1 cellular context compared by ENCODE assay signal in the genomic region with DNA sequence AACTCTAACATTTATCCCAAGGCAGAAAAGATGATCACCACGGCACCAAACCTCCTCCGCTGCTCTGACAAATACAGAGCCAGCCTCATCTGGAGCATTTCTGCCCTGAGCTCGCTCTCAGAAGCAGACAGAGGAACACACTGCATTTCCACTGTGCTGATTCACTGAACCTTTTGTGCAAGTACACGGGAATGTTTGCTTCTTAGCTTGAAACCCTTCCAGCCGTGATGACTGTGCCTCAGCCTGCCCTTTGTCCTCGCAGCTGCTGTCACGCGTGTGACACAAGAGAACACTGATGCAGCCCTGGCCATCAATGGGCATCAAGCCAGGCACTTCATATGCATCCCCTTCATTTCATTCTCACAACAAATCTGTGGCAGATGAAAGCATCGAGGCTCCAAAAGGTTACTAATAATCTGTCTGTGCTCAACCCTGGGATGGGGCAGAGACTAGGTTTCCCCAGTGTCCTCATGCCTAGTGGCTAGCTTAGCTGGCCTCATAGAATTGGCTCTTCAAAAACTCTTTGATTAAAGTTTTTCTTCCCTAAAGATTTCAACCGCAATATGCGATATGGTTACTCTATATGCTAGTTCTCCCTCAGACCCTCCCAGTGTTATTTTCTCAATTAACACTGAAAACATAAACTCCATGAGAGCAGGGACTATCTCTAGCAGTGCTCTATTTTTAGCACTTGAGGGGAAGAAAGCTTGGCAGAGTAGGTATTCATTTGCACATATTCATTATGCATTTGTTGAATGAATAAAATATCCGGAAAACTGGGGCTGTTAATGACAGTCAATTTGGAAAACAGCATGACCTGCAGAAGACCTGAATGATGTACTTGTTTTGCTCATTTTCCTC.
A peak's percentile ranks its signal among the peaks of the same experiment; 100 is the strongest.
TF ChIP-seq lines count a peak whose summit lies in the region.

No MANE protein-coding gene starts in this region.

TF ChIP-seq in HepG2, 621 proteins besides CTCF, POLR2A, EP300 and RAD21 (continued from another document and continues in another):
- peak; percentile 36; the same call in 1 of the 2 replicates for TF ChIP-seq ETV5 (CRISPR knock-in tag; IDR thresholded peaks at IDR 0.05; ENCODE audit: borderline replicate concordance)
- 0 out of 2 replicates have a peak, but pooled peaks have one; percentile 60 for TF ChIP-seq NFKBIZ (CRISPR knock-in tag; IDR thresholded peaks at IDR 0.05)
- no peak for TF ChIP-seq ZNF224 (CRISPR knock-in tag; IDR thresholded peaks at IDR 0.05)
- no peak for TF ChIP-seq ZNF3 (CRISPR knock-in tag; IDR thresholded peaks at IDR 0.05)
- TF ChIP-seq, protein P1, sequence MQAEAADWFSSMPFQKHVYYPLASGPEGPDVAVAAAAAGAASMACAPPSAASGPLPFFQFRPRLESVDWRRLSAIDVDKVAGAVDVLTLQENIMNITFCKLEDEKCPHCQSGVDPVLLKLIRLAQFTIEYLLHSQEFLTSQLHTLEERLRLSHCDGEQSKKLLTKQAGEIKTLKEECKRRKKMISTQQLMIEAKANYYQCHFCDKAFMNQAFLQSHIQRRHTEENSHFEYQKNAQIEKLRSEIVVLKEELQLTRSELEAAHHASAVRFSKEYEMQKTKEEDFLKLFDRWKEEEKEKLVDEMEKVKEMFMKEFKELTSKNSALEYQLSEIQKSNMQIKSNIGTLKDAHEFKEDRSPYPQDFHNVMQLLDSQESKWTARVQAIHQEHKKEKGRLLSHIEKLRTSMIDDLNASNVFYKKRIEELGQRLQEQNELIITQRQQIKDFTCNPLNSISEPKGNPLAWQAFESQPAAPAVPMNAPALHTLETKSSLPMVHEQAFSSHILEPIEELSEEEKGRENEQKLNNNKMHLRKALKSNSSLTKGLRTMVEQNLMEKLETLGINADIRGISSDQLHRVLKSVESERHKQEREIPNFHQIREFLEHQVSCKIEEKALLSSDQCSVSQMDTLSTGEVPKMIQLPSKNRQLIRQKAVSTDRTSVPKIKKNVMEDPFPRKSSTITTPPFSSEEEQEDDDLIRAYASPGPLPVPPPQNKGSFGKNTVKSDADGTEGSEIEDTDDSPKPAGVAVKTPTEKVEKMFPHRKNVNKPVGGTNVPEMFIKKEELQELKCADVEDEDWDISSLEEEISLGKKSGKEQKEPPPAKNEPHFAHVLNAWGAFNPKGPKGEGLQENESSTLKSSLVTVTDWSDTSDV (CRISPR knock-in tag; IDR thresholded peaks at IDR 0.05): no peak
- no peak for TF ChIP-seq THYN1 (CRISPR knock-in tag; IDR thresholded peaks at IDR 0.05; ENCODE audit: borderline replicate concordance, low read depth)
- peak; percentile 51; the same call in 1 of the 2 replicates for TF ChIP-seq ZNF687 (CRISPR knock-in tag; IDR thresholded peaks at IDR 0.05)
- no peak for TF ChIP-seq BCLAF1 (IDR thresholded peaks at IDR 0.05)
- TF ChIP-seq, protein P2, sequence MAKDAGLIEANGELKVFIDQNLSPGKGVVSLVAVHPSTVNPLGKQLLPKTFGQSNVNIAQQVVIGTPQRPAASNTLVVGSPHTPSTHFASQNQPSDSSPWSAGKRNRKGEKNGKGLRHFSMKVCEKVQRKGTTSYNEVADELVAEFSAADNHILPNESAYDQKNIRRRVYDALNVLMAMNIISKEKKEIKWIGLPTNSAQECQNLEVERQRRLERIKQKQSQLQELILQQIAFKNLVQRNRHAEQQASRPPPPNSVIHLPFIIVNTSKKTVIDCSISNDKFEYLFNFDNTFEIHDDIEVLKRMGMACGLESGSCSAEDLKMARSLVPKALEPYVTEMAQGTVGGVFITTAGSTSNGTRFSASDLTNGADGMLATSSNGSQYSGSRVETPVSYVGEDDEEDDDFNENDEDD (CRISPR knock-in tag; IDR thresholded peaks at IDR 0.05; ENCODE audit: borderline replicate concordance): no peak
- TF ChIP-seq KDM5A (IDR thresholded peaks at IDR 0.05; ENCODE audit: borderline replicate concordance, low read length): no peak
- TF ChIP-seq ZNF891 (CRISPR knock-in tag; IDR thresholded peaks at IDR 0.05): no peak
- no peak for TF ChIP-seq ZNF572 (CRISPR knock-in tag; IDR thresholded peaks at IDR 0.05)
- no peak for TF ChIP-seq FOXA1 (IDR thresholded peaks at IDR 0.05)
- TF ChIP-seq FOXA1 (CRISPR knock-in tag; IDR thresholded peaks at IDR 0.05): 0 out of 2 replicates have a peak, but pooled peaks have one; percentile 28
- peak; percentile 57; the same call in 1 of the 2 replicates for TF ChIP-seq MIER2 (CRISPR knock-in tag; IDR thresholded peaks at IDR 0.05)
- no peak for TF ChIP-seq ZIK1 (CRISPR knock-in tag; IDR thresholded peaks at IDR 0.05; ENCODE audit: borderline replicate concordance, low read depth)
- 0 out of 2 replicates have a peak, but pooled peaks have one; percentile 29 for TF ChIP-seq KDM1A (CRISPR knock-in tag; IDR thresholded peaks at IDR 0.05)
- 0 out of 2 replicates have a peak, but pooled peaks have one; percentile 29 for TF ChIP-seq ZBTB25 (CRISPR knock-in tag; IDR thresholded peaks at IDR 0.05)
- TF ChIP-seq ZNF441 (CRISPR knock-in tag; IDR thresholded peaks at IDR 0.05; ENCODE audit: borderline replicate concordance): 0 out of 2 replicates have a peak, but pooled peaks have one; percentile 34
- TF ChIP-seq THAP11 (CRISPR knock-in tag; IDR thresholded peaks at IDR 0.05): peak; percentile 54; the same call in 1 of the 2 replicates
- TF ChIP-seq PAF1 (CRISPR knock-in tag; IDR thresholded peaks at IDR 0.05): no peak
- 0 out of 2 replicates have a peak, but pooled peaks have one; percentile 26 for TF ChIP-seq ZNF335 (CRISPR knock-in tag; IDR thresholded peaks at IDR 0.05)
- TF ChIP-seq, protein P3, sequence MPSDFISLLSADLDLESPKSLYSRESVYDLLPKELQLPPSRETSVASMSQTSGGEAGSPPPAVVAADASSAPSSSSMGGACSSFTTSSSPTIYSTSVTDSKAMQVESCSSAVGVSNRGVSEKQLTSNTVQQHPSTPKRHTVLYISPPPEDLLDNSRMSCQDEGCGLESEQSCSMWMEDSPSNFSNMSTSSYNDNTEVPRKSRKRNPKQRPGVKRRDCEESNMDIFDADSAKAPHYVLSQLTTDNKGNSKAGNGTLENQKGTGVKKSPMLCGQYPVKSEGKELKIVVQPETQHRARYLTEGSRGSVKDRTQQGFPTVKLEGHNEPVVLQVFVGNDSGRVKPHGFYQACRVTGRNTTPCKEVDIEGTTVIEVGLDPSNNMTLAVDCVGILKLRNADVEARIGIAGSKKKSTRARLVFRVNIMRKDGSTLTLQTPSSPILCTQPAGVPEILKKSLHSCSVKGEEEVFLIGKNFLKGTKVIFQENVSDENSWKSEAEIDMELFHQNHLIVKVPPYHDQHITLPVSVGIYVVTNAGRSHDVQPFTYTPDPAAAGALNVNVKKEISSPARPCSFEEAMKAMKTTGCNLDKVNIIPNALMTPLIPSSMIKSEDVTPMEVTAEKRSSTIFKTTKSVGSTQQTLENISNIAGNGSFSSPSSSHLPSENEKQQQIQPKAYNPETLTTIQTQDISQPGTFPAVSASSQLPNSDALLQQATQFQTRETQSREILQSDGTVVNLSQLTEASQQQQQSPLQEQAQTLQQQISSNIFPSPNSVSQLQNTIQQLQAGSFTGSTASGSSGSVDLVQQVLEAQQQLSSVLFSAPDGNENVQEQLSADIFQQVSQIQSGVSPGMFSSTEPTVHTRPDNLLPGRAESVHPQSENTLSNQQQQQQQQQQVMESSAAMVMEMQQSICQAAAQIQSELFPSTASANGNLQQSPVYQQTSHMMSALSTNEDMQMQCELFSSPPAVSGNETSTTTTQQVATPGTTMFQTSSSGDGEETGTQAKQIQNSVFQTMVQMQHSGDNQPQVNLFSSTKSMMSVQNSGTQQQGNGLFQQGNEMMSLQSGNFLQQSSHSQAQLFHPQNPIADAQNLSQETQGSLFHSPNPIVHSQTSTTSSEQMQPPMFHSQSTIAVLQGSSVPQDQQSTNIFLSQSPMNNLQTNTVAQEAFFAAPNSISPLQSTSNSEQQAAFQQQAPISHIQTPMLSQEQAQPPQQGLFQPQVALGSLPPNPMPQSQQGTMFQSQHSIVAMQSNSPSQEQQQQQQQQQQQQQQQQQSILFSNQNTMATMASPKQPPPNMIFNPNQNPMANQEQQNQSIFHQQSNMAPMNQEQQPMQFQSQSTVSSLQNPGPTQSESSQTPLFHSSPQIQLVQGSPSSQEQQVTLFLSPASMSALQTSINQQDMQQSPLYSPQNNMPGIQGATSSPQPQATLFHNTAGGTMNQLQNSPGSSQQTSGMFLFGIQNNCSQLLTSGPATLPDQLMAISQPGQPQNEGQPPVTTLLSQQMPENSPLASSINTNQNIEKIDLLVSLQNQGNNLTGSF (CRISPR knock-in tag; IDR thresholded peaks at IDR 0.05): no peak
- TF ChIP-seq, protein P4, sequence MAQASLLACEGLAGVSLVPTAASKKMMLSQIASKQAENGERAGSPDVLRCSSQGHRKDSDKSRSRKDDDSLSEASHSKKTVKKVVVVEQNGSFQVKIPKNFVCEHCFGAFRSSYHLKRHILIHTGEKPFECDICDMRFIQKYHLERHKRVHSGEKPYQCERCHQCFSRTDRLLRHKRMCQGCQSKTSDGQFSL (CRISPR knock-in tag; IDR thresholded peaks at IDR 0.05): no peak
- no peak for TF ChIP-seq ZNF598 (CRISPR knock-in tag; IDR thresholded peaks at IDR 0.05; ENCODE audit: borderline replicate concordance)
- no peak for TF ChIP-seq SOX6 (IDR thresholded peaks at IDR 0.05)
- TF ChIP-seq SOX6 (CRISPR knock-in tag; IDR thresholded peaks at IDR 0.05): peak; percentile 78
- TF ChIP-seq HOXA3 (CRISPR knock-in tag; IDR thresholded peaks at IDR 0.05): peak; percentile 61
- TF ChIP-seq CBX1 (IDR thresholded peaks at IDR 0.05; ENCODE audit: low read depth): no peak
- TF ChIP-seq, protein P5, sequence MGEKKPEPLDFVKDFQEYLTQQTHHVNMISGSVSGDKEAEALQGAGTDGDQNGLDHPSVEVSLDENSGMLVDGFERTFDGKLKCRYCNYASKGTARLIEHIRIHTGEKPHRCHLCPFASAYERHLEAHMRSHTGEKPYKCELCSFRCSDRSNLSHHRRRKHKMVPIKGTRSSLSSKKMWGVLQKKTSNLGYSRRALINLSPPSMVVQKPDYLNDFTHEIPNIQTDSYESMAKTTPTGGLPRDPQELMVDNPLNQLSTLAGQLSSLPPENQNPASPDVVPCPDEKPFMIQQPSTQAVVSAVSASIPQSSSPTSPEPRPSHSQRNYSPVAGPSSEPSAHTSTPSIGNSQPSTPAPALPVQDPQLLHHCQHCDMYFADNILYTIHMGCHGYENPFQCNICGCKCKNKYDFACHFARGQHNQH (CRISPR knock-in tag; IDR thresholded peaks at IDR 0.05): peak; percentile 56; the same call in 1 of the 2 replicates
- no peak for TF ChIP-seq LCORL (IDR thresholded peaks at IDR 0.05)
- TF ChIP-seq LCORL (CRISPR knock-in tag; IDR thresholded peaks at IDR 0.05): no peak
- TF ChIP-seq ZBTB42 (CRISPR knock-in tag; IDR thresholded peaks at IDR 0.05): no peak
- TF ChIP-seq TBX2 (CRISPR knock-in tag; IDR thresholded peaks at IDR 0.05; ENCODE audit: borderline replicate concordance): peak; percentile 44; the same call in 1 of the 2 replicates
- TF ChIP-seq FOSL2 (CRISPR knock-in tag; IDR thresholded peaks at IDR 0.05): peak; percentile 91
- TF ChIP-seq, protein P6, sequence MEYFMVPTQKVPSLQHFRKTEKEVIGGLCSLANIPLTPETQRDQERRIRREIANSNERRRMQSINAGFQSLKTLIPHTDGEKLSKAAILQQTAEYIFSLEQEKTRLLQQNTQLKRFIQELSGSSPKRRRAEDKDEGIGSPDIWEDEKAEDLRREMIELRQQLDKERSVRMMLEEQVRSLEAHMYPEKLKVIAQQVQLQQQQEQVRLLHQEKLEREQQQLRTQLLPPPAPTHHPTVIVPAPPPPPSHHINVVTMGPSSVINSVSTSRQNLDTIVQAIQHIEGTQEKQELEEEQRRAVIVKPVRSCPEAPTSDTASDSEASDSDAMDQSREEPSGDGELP (IDR thresholded peaks at IDR 0.05; ENCODE audit: borderline replicate concordance, low read depth): peak; percentile 82
